ENCODE assay signal across 8 cellular contexts in the genomic region with DNA sequence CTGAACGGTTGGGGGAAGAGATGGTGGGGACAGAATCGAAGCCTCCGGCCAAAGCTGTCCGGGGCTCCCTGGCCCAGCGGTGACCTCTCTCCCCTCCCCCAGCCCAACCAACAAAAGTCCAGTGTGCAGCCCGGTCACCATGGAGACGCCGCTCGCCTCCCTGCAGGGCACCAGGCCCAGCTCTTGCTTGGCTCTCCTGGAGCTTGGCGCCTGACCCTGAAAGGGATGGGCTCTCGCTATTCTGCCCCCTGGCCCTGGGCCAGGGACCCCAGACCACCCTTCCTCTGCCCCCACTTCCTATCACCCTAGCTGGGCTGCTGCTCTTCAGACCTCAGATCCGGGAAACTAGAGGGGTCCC. TPM values are rescaled to one million over a fixed set of nuclear protein-coding genes. Genes with fewer than 3 reads are reported as not detected.
DNase-seq lines count a peak whose midpoint lies in the region; ATAC-seq, FAIRE-seq and TF ChIP-seq lines count a peak whose summit lies in the region.

No MANE protein-coding gene starts in this region.

- DNase-seq in A549 (ENCODE audit: low read depth in 1 of 2, low spot score in 1 of 2) (peak in 1 of 2 experiments; percentile 77), HCEC 1CT (peak; percentile 22), astrocyte of the hippocampus (ENCODE audit: low read depth, low spot score) (peak; percentile 90), lower lobe of right lung (no peak), vagina (ENCODE audit: extremely low spot score in 2 of 2) (no peak)
- DNase-seq in activated CD4-positive, alpha-beta T cell treated with anti-CD3 and anti-CD28 coated beads, Interleukin-2, amount 50 U/mL, for 1 hour, result no peak

- intact Hi-C loops in lower lobe of right lung (cut with DNase I), result no loop called here
- intact Hi-C loops in vagina (cut with DNase I), result loop anchor here (10.0 kb wide), 1 partner anchor 339 kb away; no protein-coding TSS in a partner anchor

- H3K27me3 ChIP-seq in lower lobe of right lung (ENCODE audit: low read depth), result peaks cover 16% of the 10 kb centered on the region
- H3K27me3 ChIP-seq in vagina, result no peaks in the 10 kb centered on the region

- H3K27ac ChIP-seq in A549 (peak overlapping the region; percentile 80 to 99), lower lobe of right lung (no peak overlapping the region), vagina (no peak overlapping the region)

- H3K4me1 ChIP-seq in A549 (peaks cover 73% of the 10 kb centered on the region), lower lobe of right lung (peaks cover 33% of the 10 kb centered on the region), vagina (peaks cover 27% of the 10 kb centered on the region)

- H3K4me3 ChIP-seq in A549 (peak overlapping the region; percentile 64), lower lobe of right lung (peak overlapping the region; percentile 77), vagina (peak overlapping the region; percentile 58 to 65)

- no peak for ATAC-seq in A549
- ATAC-seq in lower lobe of right lung, result no peak
- ATAC-seq in HG03280 (IDR thresholded peaks at IDR 0.05; ENCODE audit: unreplicated experiment), result no peak
- no peak for ATAC-seq in HG03342 (IDR thresholded peaks at IDR 0.05; ENCODE audit: unreplicated experiment)

- H3K9me3 ChIP-seq in A549 (no peaks in the 10 kb centered on the region), lower lobe of right lung (no peaks in the 10 kb centered on the region), vagina (no peaks in the 10 kb centered on the region)

- TF ChIP-seq RAD21 in A549 (conservative IDR thresholded peaks at IDR 0.05 in 1 of 2, IDR thresholded peaks at IDR 0.05 in 1 of 2), result no peak

- H3K36me3 ChIP-seq in lower lobe of right lung, result no peaks in the 10 kb centered on the region
- H3K36me3 ChIP-seq in vagina, result no peaks in the 10 kb centered on the region

- TF ChIP-seq CTCF in A549 (IDR thresholded peaks at IDR 0.05), result no peak
- TF ChIP-seq CTCF in lower lobe of right lung (IDR thresholded peaks at IDR 0.05), result no peak
- no peak for TF ChIP-seq CTCF in vagina (IDR thresholded peaks at IDR 0.05)

- TF ChIP-seq EP300 in A549 (IDR thresholded peaks at IDR 0.05), result no peak

- peak overlapping the region; percentile 94 for H3K4me2 ChIP-seq in A549

- no peak for FAIRE-seq in A549 (lab: Jason Lieb, UNC)

- WGBS in A549 (ENCODE audit: missing lambda C conversion rate), result 4% methylated on average over 12 of the region's 12 CpGs

- CTCF ChIA-PET in A549 (lab: Yijun Ruan, JAX), result interaction anchor here (0.7 to 25.1 kb wide), 13 partner anchors 9 to 342 kb away, joined by 3 to 656 read pairs (median 5); a partner anchor contains a TSS

- POLR2A ChIA-PET in A549 (lab: Yijun Ruan, JAX), result interaction anchor here (0.6 to 2.4 kb wide), 4 partner anchors 8 to 365 kb away, joined by 5 to 23 read pairs (median 9); a partner anchor contains a TSS

- TF ChIP-seq POLR2A in A549 (IDR thresholded peaks at IDR 0.05; ENCODE audit: low read length) (no peak; the same call in 1 of the 2 replicates), vagina (IDR thresholded peaks at IDR 0.05) (no peak)

TF ChIP-seq in A549, 52 proteins besides CTCF, POLR2A, EP300 and RAD21:
- TF ChIP-seq RARB (CRISPR knock-in tag; IDR thresholded peaks at IDR 0.05) (0 out of 2 replicates have a peak, but pooled peaks have one; percentile 4), MYC (IDR thresholded peaks at IDR 0.05; ENCODE audit: borderline replicate concordance, low read length) (no peak)
- TF ChIP-seq, protein P1, sequence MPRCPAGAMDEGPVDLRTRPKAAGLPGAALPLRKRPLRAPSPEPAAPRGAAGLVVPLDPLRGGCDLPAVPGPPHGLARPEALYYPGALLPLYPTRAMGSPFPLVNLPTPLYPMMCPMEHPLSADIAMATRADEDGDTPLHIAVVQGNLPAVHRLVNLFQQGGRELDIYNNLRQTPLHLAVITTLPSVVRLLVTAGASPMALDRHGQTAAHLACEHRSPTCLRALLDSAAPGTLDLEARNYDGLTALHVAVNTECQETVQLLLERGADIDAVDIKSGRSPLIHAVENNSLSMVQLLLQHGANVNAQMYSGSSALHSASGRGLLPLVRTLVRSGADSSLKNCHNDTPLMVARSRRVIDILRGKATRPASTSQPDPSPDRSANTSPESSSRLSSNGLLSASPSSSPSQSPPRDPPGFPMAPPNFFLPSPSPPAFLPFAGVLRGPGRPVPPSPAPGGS (IDR thresholded peaks at IDR 0.05), result peak; percentile 24; the same call in 1 of the 3 replicates

RNA-seq across cellular contexts. Expression of a gene that starts 1.3 kb away (rescaled TPM):
- polyA plus RNA-seq in A549 (2011; rRNA removed) (33.8 and 41.0 TPM in 2 replicates), A549 (2017; fragmentation: RNase III; extraction: RNeasy Plus Mini Kit Qiagen cat#74134 plus additional on column Dnase treatment) (72.7 to 82.2 TPM (median 81.0 TPM) in 3 replicates)
- 128 and 228 TPM in 2 replicates for polyA plus RNA-seq in A549 (2012; cell fraction: cytosol; rRNA removed)
- polyA plus RNA-seq in A549 (2012; cell fraction: nucleus; rRNA removed), result 107 and 207 TPM in 2 replicates
- polyA minus RNA-seq in A549 (2011; rRNA and poly(A)+ RNA removed), result 16.9 and 19.6 TPM in 2 replicates
- total RNA-seq in lower lobe of right lung (35.9 TPM), vagina (32.2 TPM)

RNA-seq across cellular contexts. Expression of a gene that starts 4.7 kb away (rescaled TPM):
- polyA plus RNA-seq in A549 (2011; rRNA removed), result 10.9 and 11.9 TPM in 2 replicates
- 79.6 and 99.7 TPM in 2 replicates for polyA plus RNA-seq in A549 (2012; cell fraction: cytosol; rRNA removed)
- 161 and 226 TPM in 2 replicates for polyA plus RNA-seq in A549 (2012; cell fraction: nucleus; rRNA removed)
- 49.2 to 55.8 TPM (median 55.2 TPM) in 3 replicates for polyA plus RNA-seq in A549 (2017; fragmentation: RNase III; extraction: RNeasy Plus Mini Kit Qiagen cat#74134 plus additional on column Dnase treatment)
- 2.6 and 3.7 TPM in 2 replicates for polyA minus RNA-seq in A549 (2011; rRNA and poly(A)+ RNA removed)
- 36.5 TPM for total RNA-seq in lower lobe of right lung
- total RNA-seq in vagina, result 26.0 TPM

RNA-seq across cellular contexts. Expression of a gene that starts 10.0 kb away (rescaled TPM):
- polyA plus RNA-seq in A549 (2011; rRNA removed), result 1.1 and 1.7 TPM in 2 replicates
- polyA plus RNA-seq in A549 (2012; cell fraction: cytosol; rRNA removed), result 7.3 and 9.7 TPM in 2 replicates
- polyA plus RNA-seq in A549 (2012; cell fraction: nucleus; rRNA removed), result 72.7 and 90.6 TPM in 2 replicates
- polyA plus RNA-seq in A549 (2017; fragmentation: RNase III; extraction: RNeasy Plus Mini Kit Qiagen cat#74134 plus additional on column Dnase treatment), result 4.7 to 5.9 TPM (median 5.6 TPM) in 3 replicates
- polyA minus RNA-seq in A549 (2011; rRNA and poly(A)+ RNA removed), result 0.49 and 0.74 TPM in 2 replicates
- 26.1 TPM for total RNA-seq in lower lobe of right lung
- total RNA-seq in vagina, result 7.6 TPM

RNA-seq across cellular contexts. Expression of a gene that starts 10.6 kb away (rescaled TPM):
- polyA plus RNA-seq in A549 (2011; rRNA removed), result 0.53 and 0.54 TPM in 2 replicates
- polyA plus RNA-seq in A549 (2012; cell fraction: cytosol; rRNA removed), result 1.1 and 2.4 TPM in 2 replicates
- polyA plus RNA-seq in A549 (2012; cell fraction: nucleus; rRNA removed), result 2.4 and 4.1 TPM in 2 replicates
- 1.1 to 1.4 TPM (median 1.2 TPM) in 3 replicates for polyA plus RNA-seq in A549 (2017; fragmentation: RNase III; extraction: RNeasy Plus Mini Kit Qiagen cat#74134 plus additional on column Dnase treatment)
- polyA minus RNA-seq in A549 (2011; rRNA and poly(A)+ RNA removed), result 0.21 and 0.29 TPM in 2 replicates
- 11.0 TPM for total RNA-seq in lower lobe of right lung
- 4.4 TPM for total RNA-seq in vagina

RNA-seq across cellular contexts. Expression of a gene that starts 10.7 kb away (rescaled TPM):
- polyA plus RNA-seq in A549 (2011; rRNA removed) (3.5 and 4.4 TPM in 2 replicates), A549 (2017; fragmentation: RNase III; extraction: RNeasy Plus Mini Kit Qiagen cat#74134 plus additional on column Dnase treatment) (21.4 to 22.0 TPM (median 21.7 TPM) in 3 replicates)
- 32.0 and 35.0 TPM in 2 replicates for polyA plus RNA-seq in A549 (2012; cell fraction: cytosol; rRNA removed)
- 62.2 and 86.3 TPM in 2 replicates for polyA plus RNA-seq in A549 (2012; cell fraction: nucleus; rRNA removed)
- polyA minus RNA-seq in A549 (2011; rRNA and poly(A)+ RNA removed), result 2.0 and 2.6 TPM in 2 replicates
- total RNA-seq in lower lobe of right lung (15.6 TPM), vagina (5.2 TPM)

Comparison
In these comparisons a context has a peak if more than half of its experiments do, and no peak if none do; other contexts are left out.
1. DNase-seq: peak in HCEC 1CT (single experiment) and astrocyte of the hippocampus (single experiment); none in lower lobe of right lung (single experiment), vagina (0 of 2) and activated CD4-positive, alpha-beta T cell treated with anti-CD3 and anti-CD28 coated beads, Interleukin-2, amount 50 U/mL, for 1 hour (single experiment).
2. H3K27ac ChIP-seq: peak in A549 (2 of 2); none in lower lobe of right lung (single experiment) and vagina (single experiment).
3. Peak in every context shown above with its lines, with median percentiles within 50 percentile points of each other: H3K4me3 ChIP-seq.